19 cellular contexts compared by ENCODE assay signal in the genomic region with DNA sequence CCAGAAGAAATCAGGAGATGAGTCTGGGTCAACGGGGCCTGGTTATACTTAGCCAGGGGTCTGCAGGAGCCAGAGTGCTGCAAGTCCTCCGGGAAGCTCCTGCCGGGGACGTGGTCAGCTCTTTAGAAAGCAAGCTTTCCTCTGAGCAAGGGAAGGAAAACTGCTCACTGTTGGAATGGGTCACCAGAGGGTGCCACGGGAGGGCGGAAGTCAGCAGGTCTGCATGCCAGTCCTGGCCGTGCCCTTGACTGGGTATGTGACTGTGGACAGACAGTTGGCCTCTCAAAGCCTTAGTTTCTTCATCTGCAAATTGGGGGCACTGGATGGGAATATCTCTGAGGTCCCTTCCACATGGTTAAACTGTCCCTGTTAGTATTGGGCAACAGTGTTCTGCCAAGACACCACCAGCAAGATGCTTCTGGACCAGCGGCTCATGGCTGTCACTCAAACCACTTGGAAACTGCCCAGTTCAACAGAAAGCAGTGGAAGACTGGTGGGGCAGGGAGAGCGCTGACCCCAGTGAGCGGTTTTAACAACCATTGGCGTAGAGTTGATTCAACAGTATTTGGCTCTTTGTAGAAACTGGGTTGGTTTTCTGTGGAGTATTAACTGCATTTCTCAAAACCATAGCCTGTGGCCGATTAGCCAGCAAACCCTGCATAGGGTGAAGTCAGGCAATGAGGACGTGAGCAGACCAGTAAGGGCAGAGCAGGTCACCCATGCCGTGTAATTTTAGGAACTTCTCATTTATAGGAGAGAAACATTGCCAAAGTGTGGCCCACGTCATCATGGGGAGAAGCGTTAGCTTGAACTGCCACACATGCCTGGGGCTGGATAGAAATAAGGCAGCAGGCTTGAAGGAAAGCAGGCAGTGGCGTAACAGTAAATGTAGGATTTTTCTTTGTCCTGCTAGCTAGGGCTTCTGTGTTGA.
"Had no signal": no experiment of that assay in that cellular context is flagged by ENCODE, and none has a peak within 500 bp of the region (broad histone marks: within the 10 kb centered on the region; RNA-seq: fewer than 3 reads in every experiment).

No MANE protein-coding gene starts in this region.

- ATAC-seq: activated T-helper 17 cell treated with anti-CD3 and anti-CD28 coated beads, Interleukin-2, amount 50 U/mL, for 72 hours; naive thymus-derived CD4-positive, alpha-beta T cell; T-cell had no signal

- DNase-seq: activated CD4-positive, alpha-beta memory T cell treated with anti-CD3 and anti-CD28 coated beads, Interleukin-2, amount 10 ng/mL, durations not matched to agents 7 days and 5 days; activated CD4-positive, alpha-beta T cell treated with anti-CD3 and anti-CD28 coated beads for 48 hours; activated CD4-positive, CD25-positive, alpha-beta regulatory T cell; activated naive CD4-positive, alpha-beta T cell; activated naive CD8-positive, alpha-beta T cell treated with anti-CD3 and anti-CD28 coated beads for 36 hours; activated T-cell treated with anti-CD3 and anti-CD28 coated beads, Interleukin-2, amount 50 U/mL, for 1 hour; amniotic stem cell; effector memory CD4-positive, alpha-beta T cell; esophagus squamous epithelium; hypothalamus; mesenchymal stem cell; naive thymus-derived CD4-positive, alpha-beta T cell; retina; stimulated activated CD4-positive, alpha-beta T cell treated with anti-CD3 and anti-CD28 coated beads, Interleukin-2, amount 100 ng/mL, for 24 hours; stimulated activated naive CD4-positive, alpha-beta T cell treated with Interleukin-2 at 50 U/mL for 16 hours; T-cell; T-helper 9 cell; tibial artery had no signal
